14 cellular contexts compared by ENCODE assay signal in genomic region chr12:19894049-19894448, GRCh38.
A peak's percentile ranks its signal among the peaks of the same experiment; 100 is the strongest.
DNase-seq lines count a peak whose midpoint lies in the region; ATAC-seq and TF ChIP-seq lines count a peak whose summit lies in the region.
"Had no signal": no experiment of that assay in that cellular context is flagged by ENCODE, and none has a peak within 500 bp of the region (broad histone marks: within the 10 kb centered on the region; RNA-seq: fewer than 3 reads in every experiment).

No MANE protein-coding gene starts in this region.

- H3K27ac ChIP-seq in mammary epithelial cell (ENCODE audit: insufficient read depth, low read depth, low read length) = no peak overlapping the region
- H3K27ac ChIP-seq in breast epithelium = no peak overlapping the region
- no peak overlapping the region for H3K27ac ChIP-seq in upper lobe of right lung
- H3K27ac ChIP-seq: BLaER1, body of pancreas, neutrophil had no signal

- no peaks in the 10 kb centered on the region for H3K27me3 ChIP-seq in mammary epithelial cell (ENCODE audit: insufficient read depth, low read length)
- no peaks in the 10 kb centered on the region for H3K27me3 ChIP-seq in breast epithelium
- H3K27me3 ChIP-seq in upper lobe of right lung = no peaks in the 10 kb centered on the region
- H3K27me3 ChIP-seq: BLaER1, body of pancreas, neutrophil had no signal

- peak; percentile 36 for ATAC-seq in upper lobe of right lung
- ATAC-seq in HG03175 (IDR thresholded peaks at IDR 0.05; ENCODE audit: unreplicated experiment) = no peak
- no peak for ATAC-seq in stimulated activated memory B cell treated with anti-CD40 and anti-IgM and Interleukin-4, amounts not matched to agents 10 μg/mL and 1 μg/mL and 100 μg/mL, for 72 hours
- ATAC-seq: body of pancreas had no signal

- no peak for TF ChIP-seq POLR2A in breast epithelium (IDR thresholded peaks at IDR 0.05)

- no peaks in the 10 kb centered on the region for H3K27me3 Mint-ChIP-seq in stimulated activated memory B cell treated with anti-CD40 and anti-IgM and Interleukin-4, amounts not matched to agents 10 μg/mL and 1 μg/mL and 100 μg/mL, for 72 hours

- H3K4me1 Mint-ChIP-seq in stimulated activated memory B cell treated with anti-CD40 and anti-IgM and Interleukin-4, amounts not matched to agents 10 μg/mL and 1 μg/mL and 100 μg/mL, for 72 hours = no peaks in the 10 kb centered on the region

- TF ChIP-seq CTCF in mammary epithelial cell (conservative IDR thresholded peaks at IDR 0.05 in 1 of 2, IDR thresholded peaks at IDR 0.05 in 1 of 2; ENCODE audit: extremely low read depth in 1 of 2, insufficient read depth in 1 of 2, low read depth in 1 of 2, low read length in 2 of 2) = no peak
- TF ChIP-seq CTCF in breast epithelium (IDR thresholded peaks at IDR 0.05) = no peak
- no peak for TF ChIP-seq CTCF in upper lobe of right lung (IDR thresholded peaks at IDR 0.05)

- no peaks in the 10 kb centered on the region for H3K9me3 ChIP-seq in mammary epithelial cell (replicated peaks; ENCODE audit: insufficient read depth, low read length)
- H3K9me3 ChIP-seq in breast epithelium = no peaks in the 10 kb centered on the region
- H3K9me3 ChIP-seq in upper lobe of right lung = no peaks in the 10 kb centered on the region
- H3K9me3 ChIP-seq: BLaER1, body of pancreas, neutrophil had no signal

- H3K4me1 ChIP-seq in mammary epithelial cell (ENCODE audit: insufficient read depth, low read length) (no peaks in the 10 kb centered on the region), breast epithelium (no peaks in the 10 kb centered on the region), upper lobe of right lung (no peaks in the 10 kb centered on the region)
- H3K4me1 ChIP-seq: BLaER1, body of pancreas had no signal

- H3K9me3 Mint-ChIP-seq in stimulated activated memory B cell treated with anti-CD40 and anti-IgM and Interleukin-4, amounts not matched to agents 10 μg/mL and 1 μg/mL and 100 μg/mL, for 72 hours = peaks cover 7% of the 10 kb centered on the region

- BruUV-seq in mammary epithelial cell (replicated peaks; lab: Mats Ljungman, UMichigan) = no TSS peak

- no peaks in the 10 kb centered on the region for H4K20me1 ChIP-seq in mammary epithelial cell (ENCODE audit: insufficient read depth, low read length)
- H4K20me1 ChIP-seq: BLaER1 had no signal

- DNase-seq in mammary epithelial cell (peak; percentile 1), breast epithelium (ENCODE audit: low spot score in 2 of 2) (no peak), RPMI7951 (ENCODE audit: low read depth) (peak; percentile 22), dermis blood vessel endothelial cell (peak; percentile 7), upper lobe of right lung (no peak), C1 segment of cervical spinal cord (lab: John Stamatoyannopoulos, UW) (no peak)
- DNase-seq: body of pancreas, left cardiac atrium, NCI-H446 treated with DMSO at 0.1 percent for 48 hours, substantia nigra had no signal

- no peak overlapping the region for H3K27ac Mint-ChIP-seq in stimulated activated memory B cell treated with anti-CD40 and anti-IgM and Interleukin-4, amounts not matched to agents 10 μg/mL and 1 μg/mL and 100 μg/mL, for 72 hours

- in situ Hi-C loops in mammary epithelial cell (cut with MboI; ENCODE audit: low sequenced_read_pairs in 2 of 2) = no loop called here

- H3K4me3 ChIP-seq in mammary epithelial cell (replicated peaks in 1 of 3; ENCODE audit: insufficient read depth in 1 of 3, low read depth in 2 of 3, low read length in 3 of 3) (no peak overlapping the region), breast epithelium (no peak overlapping the region), upper lobe of right lung (no peak overlapping the region)
- H3K4me3 ChIP-seq: BLaER1, body of pancreas had no signal

- intact Hi-C loops in mammary epithelial cell (cut with micrococcal nuclease) (no loop called here), breast epithelium (cut with DNase I; ENCODE audit: low total_unique reads) (no loop called here), upper lobe of right lung (cut with DNase I) (no loop called here)

- no peak overlapping the region for H2AFZ ChIP-seq in mammary epithelial cell (ENCODE audit: low read depth, low read length)

- H3K79me2 ChIP-seq in mammary epithelial cell (ENCODE audit: insufficient read depth, low read length) = no peaks in the 10 kb centered on the region

- H3K36me3 ChIP-seq in mammary epithelial cell (ENCODE audit: insufficient read depth, low read length) = no peaks in the 10 kb centered on the region
- H3K36me3 ChIP-seq in breast epithelium = no peaks in the 10 kb centered on the region
- no peaks in the 10 kb centered on the region for H3K36me3 ChIP-seq in upper lobe of right lung
- H3K36me3 ChIP-seq: BLaER1, neutrophil had no signal

- no peak overlapping the region for H3K9ac ChIP-seq in mammary epithelial cell (ENCODE audit: insufficient read depth, low read length)
- H3K9ac ChIP-seq: BLaER1 had no signal

- 94% methylated on average over 1 of the region's 1 CpG for WGBS in mammary epithelial cell (ENCODE audit: low coverage, missing lambda C conversion rate)

- CTCF ChIA-PET in mammary epithelial cell (lab: Charles Lee; ENCODE audit: low non-redundant PET) = no interaction called here

- dilution Hi-C loops in mammary epithelial cell (cut with HindIII; ENCODE audit: low sequenced_read_pairs) = no loop called here

- no peak overlapping the region for H3K4me3 Mint-ChIP-seq in stimulated activated memory B cell treated with anti-CD40 and anti-IgM and Interleukin-4, amounts not matched to agents 10 μg/mL and 1 μg/mL and 100 μg/mL, for 72 hours

- no peaks in the 10 kb centered on the region for H3K36me3 Mint-ChIP-seq in stimulated activated memory B cell treated with anti-CD40 and anti-IgM and Interleukin-4, amounts not matched to agents 10 μg/mL and 1 μg/mL and 100 μg/mL, for 72 hours

- H3K4me2 ChIP-seq in mammary epithelial cell (ENCODE audit: insufficient read depth, low read depth, low read length) = no peak overlapping the region
- H3K4me2 ChIP-seq: BLaER1 had no signal

Comparison
In these comparisons a context has a peak if more than half of its experiments do, and no peak if none do; other contexts are left out.
1. DNase-seq: peak in mammary epithelial cell (single experiment), RPMI7951 (single experiment) and dermis blood vessel endothelial cell (single experiment); none in breast epithelium (0 of 2), upper lobe of right lung (single experiment) and C1 segment of cervical spinal cord (0 of 14).